ENCODE assay signal across 1 cellular context in genomic region chr14:59343585-59343984, GRCh38.
TF ChIP-seq lines count a peak whose summit lies in the region.

No MANE protein-coding gene starts in this region.

TF ChIP-seq in GM23338, 12 proteins besides CTCF, POLR2A, EP300 and RAD21 (continued from another document):
- no peak for TF ChIP-seq CREB1 (CRISPR knock-in tag; IDR thresholded peaks at IDR 0.05; ENCODE audit: low read depth)
- no peak for TF ChIP-seq REST (IDR thresholded peaks at IDR 0.05; ENCODE audit: unreplicated experiment)
- TF ChIP-seq ZNF462 (CRISPR knock-in tag; IDR thresholded peaks at IDR 0.05) = no peak
